In genomic region chr17:83080641-83081560, GRCh38 we compare ENCODE assay signal across 7 cellular contexts. TPM values are rescaled to one million over a fixed set of nuclear protein-coding genes. Genes with fewer than 3 reads are reported as not detected.
A peak's percentile ranks its signal among the peaks of the same experiment; 100 is the strongest.
DNase-seq lines count a peak whose midpoint lies in the region; ATAC-seq and TF ChIP-seq lines count a peak whose summit lies in the region.

No MANE protein-coding gene starts in this region.

- H3K4me3 ChIP-seq in GM23248 = peak overlapping the region; percentile 76

- peaks cover 1% of the 10 kb centered on the region for H3K27me3 Mint-ChIP-seq in memory B cell
- peaks cover 20% of the 10 kb centered on the region for H3K27me3 Mint-ChIP-seq in stimulated activated naive CD8-positive, alpha-beta T cell treated with anti-CD3 and anti-CD28 coated beads, Interleukin-15, Interleukin-2, amounts not matched to agents 100 ng/mL and 50 ng/mL, for 24 hours

- peaks cover 21% of the 10 kb centered on the region for H3K4me1 Mint-ChIP-seq in memory B cell
- H3K4me1 Mint-ChIP-seq in stimulated activated naive CD8-positive, alpha-beta T cell treated with anti-CD3 and anti-CD28 coated beads, Interleukin-15, Interleukin-2, amounts not matched to agents 100 ng/mL and 50 ng/mL, for 24 hours (ENCODE audit: low read depth) = peaks cover 42% of the 10 kb centered on the region

- H3K9ac ChIP-seq in GM23248 = peak overlapping the region; percentile 97

- H3K4me3 Mint-ChIP-seq in memory B cell = peak overlapping the region; percentile 82
- H3K4me3 Mint-ChIP-seq in stimulated activated naive CD8-positive, alpha-beta T cell treated with anti-CD3 and anti-CD28 coated beads, Interleukin-15, Interleukin-2, amounts not matched to agents 100 ng/mL and 50 ng/mL, for 24 hours = peak overlapping the region; percentile 80

- H3K4me2 ChIP-seq in GM23248 (ENCODE audit: unreplicated experiment) = peak overlapping the region; percentile 89

- H3K9me3 Mint-ChIP-seq in memory B cell = no peaks in the 10 kb centered on the region
- no peaks in the 10 kb centered on the region for H3K9me3 Mint-ChIP-seq in stimulated activated naive CD8-positive, alpha-beta T cell treated with anti-CD3 and anti-CD28 coated beads, Interleukin-15, Interleukin-2, amounts not matched to agents 100 ng/mL and 50 ng/mL, for 24 hours

- H3K9me2 ChIP-seq in GM23248 (ENCODE audit: insufficient read depth) = no peaks in the 10 kb centered on the region

- H3K36me3 ChIP-seq in GM23248 (ENCODE audit: low read depth) = peaks cover 18% of the 10 kb centered on the region

- no peaks in the 10 kb centered on the region for H3K36me3 Mint-ChIP-seq in memory B cell
- peaks cover 16% of the 10 kb centered on the region for H3K36me3 Mint-ChIP-seq in stimulated activated naive CD8-positive, alpha-beta T cell treated with anti-CD3 and anti-CD28 coated beads, Interleukin-15, Interleukin-2, amounts not matched to agents 100 ng/mL and 50 ng/mL, for 24 hours (ENCODE audit: low read depth)

- in situ Hi-C loops in GM23248 (cut with MboI) = no loop called here

- peaks cover 42% of the 10 kb centered on the region for H3F3A ChIP-seq in GM23248 (ENCODE audit: insufficient read depth)

- peak; percentile 75 for DNase-seq in GM23248
- DNase-seq in dermis blood vessel endothelial cell = peak; percentile 33
- DNase-seq in memory B cell (ENCODE audit: low spot score in 2 of 2) = peak; percentile 36 to 76
- DNase-seq in MV-4-11 (lab: John Stamatoyannopoulos, UW) = no peak
- DNase-seq in NCI-H1694 (lab: John Stamatoyannopoulos, UW) = no peak

- no peak for TF ChIP-seq CTCF in VCaP (conservative IDR thresholded peaks at IDR 0.05)

- peaks cover 45% of the 10 kb centered on the region for H3K79me2 ChIP-seq in GM23248 (ENCODE audit: insufficient read depth)

- H3K4me1 ChIP-seq in GM23248 (ENCODE audit: insufficient read depth) = peaks cover 36% of the 10 kb centered on the region

- no peaks in the 10 kb centered on the region; the same call in 1 of the 2 replicates for H4K20me1 ChIP-seq in GM23248 (ENCODE audit: insufficient read depth)

- WGBS in GM23248 (ENCODE audit: low coverage in 1 of 2, low lambda C conversion rate in 2 of 2, missing lambda C conversion rate in 2 of 2), 2 experiments = 0% methylated on average over 42 to 73 of the region's 126 CpGs

- no peaks in the 10 kb centered on the region for H3K27me3 ChIP-seq in GM23248 (replicated peaks; ENCODE audit: insufficient read depth)

- peak overlapping the region; percentile 100 for H3K27ac ChIP-seq in GM23248
- H3K27ac ChIP-seq in VCaP = peak overlapping the region; percentile 80; the same call in 1 of the 2 replicates

- H2AFZ ChIP-seq in GM23248 = no peak overlapping the region

- peak overlapping the region; percentile 93 for H3K27ac Mint-ChIP-seq in memory B cell
- H3K27ac Mint-ChIP-seq in stimulated activated naive CD8-positive, alpha-beta T cell treated with anti-CD3 and anti-CD28 coated beads, Interleukin-15, Interleukin-2, amounts not matched to agents 100 ng/mL and 50 ng/mL, for 24 hours = no peak overlapping the region

- peak; percentile 42 for ATAC-seq in memory B cell (ENCODE audit: low read depth)

- H3K9me3 ChIP-seq in GM23248 (ENCODE audit: low read depth) = no peaks in the 10 kb centered on the region

RNA-seq across cellular contexts. Expression of gene METRNL, which starts 1.5 kb away (rescaled TPM):
- total RNA-seq in GM23248 (2014; rRNA removed; shearing (Covaris generic)) = 305 and 319 TPM in 2 replicates
- 26.5 and 28.4 TPM in 2 replicates for polyA plus RNA-seq in GM23248 (2016; fragmentation: Nextera tagmentation; extraction: Ambion mirVana)
- 80.6 and 85.3 TPM in 2 replicates for total RNA-seq in dermis blood vessel endothelial cell

Comparison
In these comparisons a context has a peak if more than half of its experiments do, and no peak if none do; other contexts are left out.
1. DNase-seq: peak in GM23248 (single experiment), dermis blood vessel endothelial cell (single experiment) and memory B cell (2 of 2); none in MV-4-11 (single experiment) and NCI-H1694 (single experiment).